ENCODE assay signal across 15 cellular contexts in genomic region chr20:23246682-23247664, GRCh38.
DNase-seq lines count a peak whose midpoint lies in the region; ATAC-seq and TF ChIP-seq lines count a peak whose summit lies in the region.
"Had no signal": no experiment of that assay in that cellular context is flagged by ENCODE, and none has a peak within 500 bp of the region (broad histone marks: within the 10 kb centered on the region; RNA-seq: fewer than 3 reads in every experiment).

No MANE protein-coding gene starts in this region.

- H3K9me3 ChIP-seq in left ventricle myocardium inferior (replicated peaks) = no peaks in the 10 kb centered on the region
- H3K9me3 ChIP-seq: ascending aorta had no signal

- peak overlapping the region; percentile 73 for H3K27ac ChIP-seq in left ventricle myocardium inferior (replicated peaks)

- peaks cover 25% of the 10 kb centered on the region for H3K27me3 ChIP-seq in left ventricle myocardium inferior (ENCODE audit: low read depth)
- H3K27me3 ChIP-seq: ascending aorta had no signal

- H3K36me3 Mint-ChIP-seq in stimulated activated naive B cell treated with anti-CD40 and anti-IgM and Interleukin-4, amounts not matched to agents 10 μg/mL and 1 μg/mL and 100 μg/mL, for 72 hours = peaks cover 0 to 1% of the 10 kb centered on the region in 2 donors
- H3K36me3 Mint-ChIP-seq: memory B cell had no signal

- H3K27ac Mint-ChIP-seq in stimulated activated naive B cell treated with anti-CD40 and anti-IgM and Interleukin-4, amounts not matched to agents 10 μg/mL and 1 μg/mL and 100 μg/mL, for 72 hours = no peak overlapping the region
- H3K27ac Mint-ChIP-seq: activated T-cell treated with anti-CD3 and anti-CD28 coated beads, Interleukin-2, amount 50 U/mL, for 24 hours; memory B cell had no signal

- no peak overlapping the region for H3K4me3 ChIP-seq in left ventricle myocardium inferior
- H3K4me3 ChIP-seq: ascending aorta had no signal

- intact Hi-C loops in left ventricle myocardium inferior (cut with micrococcal nuclease) = loop anchor here (10.0 kb wide), 1 partner anchor 98 kb away; no protein-coding TSS in a partner anchor

- DNase-seq in GM19238 (ENCODE audit: insufficient read length, low spot score) (peak; percentile 11), MV-4-11 (lab: John Stamatoyannopoulos, UW) (peak; percentile 85), left ventricle myocardium inferior (peak; percentile 63), putamen (ENCODE audit: low spot score) (no peak), activated gamma-delta T cell treated with Interleukin-2 at 50 U/mL for 16 hours (no peak), globus pallidus (ENCODE audit: low spot score) (no peak)
- DNase-seq in stimulated activated naive B cell treated with anti-CD40 and anti-IgM and Interleukin-4, amounts not matched to agents 10 μg/mL and 1 μg/mL and 100 μg/mL, for 72 hours = no peak
- DNase-seq: activated T-cell treated with anti-CD3 and anti-CD28 coated beads, Interleukin-2, amount 50 U/mL, for 24 hours; effector CD8-positive, alpha-beta T cell; NCI-H1436; posterior cingulate gyrus had no signal

- H3K27me3 Mint-ChIP-seq in stimulated activated naive B cell treated with anti-CD40 and anti-IgM and Interleukin-4, amounts not matched to agents 10 μg/mL and 1 μg/mL and 100 μg/mL, for 72 hours = peaks cover 27 to 38% of the 10 kb centered on the region in 2 donors

- peak; percentile 72 to 75 for ATAC-seq in stimulated activated naive B cell treated with anti-CD40 and anti-IgM and Interleukin-4, amounts not matched to agents 10 μg/mL and 1 μg/mL and 100 μg/mL, for 72 hours (replicated peaks)
- ATAC-seq in GM19455 (IDR thresholded peaks at IDR 0.05; ENCODE audit: unreplicated experiment) = no peak

- peaks cover 12 to 24% of the 10 kb centered on the region in 2 donors for H3K4me1 Mint-ChIP-seq in stimulated activated naive B cell treated with anti-CD40 and anti-IgM and Interleukin-4, amounts not matched to agents 10 μg/mL and 1 μg/mL and 100 μg/mL, for 72 hours

- H3K36me3 ChIP-seq in left ventricle myocardium inferior = no peaks in the 10 kb centered on the region
- H3K36me3 ChIP-seq: ascending aorta had no signal

- H3K4me3 Mint-ChIP-seq in stimulated activated naive B cell treated with anti-CD40 and anti-IgM and Interleukin-4, amounts not matched to agents 10 μg/mL and 1 μg/mL and 100 μg/mL, for 72 hours = no peak overlapping the region
- H3K4me3 Mint-ChIP-seq: activated T-cell treated with anti-CD3 and anti-CD28 coated beads, Interleukin-2, amount 50 U/mL, for 24 hours; CD14-positive monocyte; memory B cell had no signal

- H3K9me3 Mint-ChIP-seq in stimulated activated naive B cell treated with anti-CD40 and anti-IgM and Interleukin-4, amounts not matched to agents 10 μg/mL and 1 μg/mL and 100 μg/mL, for 72 hours = no peaks in the 10 kb centered on the region
- H3K9me3 Mint-ChIP-seq: activated T-cell treated with anti-CD3 and anti-CD28 coated beads, Interleukin-2, amount 50 U/mL, for 24 hours had no signal

- no peak for TF ChIP-seq CTCF in left ventricle myocardium inferior (IDR thresholded peaks at IDR 0.05; ENCODE audit: borderline replicate concordance)

- peaks cover 34% of the 10 kb centered on the region for H3K4me1 ChIP-seq in left ventricle myocardium inferior

Comparison
In these comparisons a context has a peak if more than half of its experiments do, and no peak if none do; other contexts are left out.
1. DNase-seq: peak in GM19238 (single experiment), MV-4-11 (single experiment) and left ventricle myocardium inferior (single experiment); none in stimulated activated naive B cell treated with anti-CD40 and anti-IgM and Interleukin-4, amounts not matched to agents 10 μg/mL and 1 μg/mL and 100 μg/mL, for 72 hours (single experiment), putamen (single experiment), activated gamma-delta T cell treated with Interleukin-2 at 50 U/mL for 16 hours (single experiment) and globus pallidus (single experiment).